In the genomic region with DNA sequence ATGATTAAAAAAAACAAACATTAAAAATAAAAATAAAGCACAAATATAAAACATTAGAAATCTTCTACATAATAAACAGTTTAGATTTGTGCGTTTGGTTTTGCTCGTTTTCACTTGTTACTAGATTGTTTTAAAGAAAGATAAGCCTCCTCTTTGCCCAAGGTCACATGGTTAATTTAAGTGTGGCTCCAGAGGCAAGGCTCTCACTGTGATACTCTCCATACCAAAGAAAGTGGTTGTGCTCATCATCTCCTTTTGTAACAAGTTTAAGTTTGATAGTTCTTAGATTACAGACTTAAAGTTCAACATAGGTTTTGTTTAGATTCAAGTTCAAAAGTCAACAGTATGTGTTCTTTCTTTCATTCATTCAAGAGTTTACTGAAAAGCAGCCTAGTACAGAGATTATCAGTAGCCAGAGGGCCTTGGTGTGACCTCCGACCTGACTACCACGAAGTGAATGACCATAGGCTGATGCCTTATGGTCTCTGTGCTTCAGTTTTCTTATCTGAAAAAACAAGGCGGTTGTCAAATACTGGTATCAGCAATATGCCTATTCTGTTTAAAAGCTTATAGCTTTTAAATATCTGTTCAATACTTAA, we compare ENCODE assay signal across 1 cellular context.
TF ChIP-seq lines count a peak whose summit lies in the region.

No MANE protein-coding gene starts in this region.

TF ChIP-seq in HepG2, 621 proteins besides CTCF, POLR2A, EP300 and RAD21 (continued from another document and continues in another):
- TF ChIP-seq, protein P1, sequence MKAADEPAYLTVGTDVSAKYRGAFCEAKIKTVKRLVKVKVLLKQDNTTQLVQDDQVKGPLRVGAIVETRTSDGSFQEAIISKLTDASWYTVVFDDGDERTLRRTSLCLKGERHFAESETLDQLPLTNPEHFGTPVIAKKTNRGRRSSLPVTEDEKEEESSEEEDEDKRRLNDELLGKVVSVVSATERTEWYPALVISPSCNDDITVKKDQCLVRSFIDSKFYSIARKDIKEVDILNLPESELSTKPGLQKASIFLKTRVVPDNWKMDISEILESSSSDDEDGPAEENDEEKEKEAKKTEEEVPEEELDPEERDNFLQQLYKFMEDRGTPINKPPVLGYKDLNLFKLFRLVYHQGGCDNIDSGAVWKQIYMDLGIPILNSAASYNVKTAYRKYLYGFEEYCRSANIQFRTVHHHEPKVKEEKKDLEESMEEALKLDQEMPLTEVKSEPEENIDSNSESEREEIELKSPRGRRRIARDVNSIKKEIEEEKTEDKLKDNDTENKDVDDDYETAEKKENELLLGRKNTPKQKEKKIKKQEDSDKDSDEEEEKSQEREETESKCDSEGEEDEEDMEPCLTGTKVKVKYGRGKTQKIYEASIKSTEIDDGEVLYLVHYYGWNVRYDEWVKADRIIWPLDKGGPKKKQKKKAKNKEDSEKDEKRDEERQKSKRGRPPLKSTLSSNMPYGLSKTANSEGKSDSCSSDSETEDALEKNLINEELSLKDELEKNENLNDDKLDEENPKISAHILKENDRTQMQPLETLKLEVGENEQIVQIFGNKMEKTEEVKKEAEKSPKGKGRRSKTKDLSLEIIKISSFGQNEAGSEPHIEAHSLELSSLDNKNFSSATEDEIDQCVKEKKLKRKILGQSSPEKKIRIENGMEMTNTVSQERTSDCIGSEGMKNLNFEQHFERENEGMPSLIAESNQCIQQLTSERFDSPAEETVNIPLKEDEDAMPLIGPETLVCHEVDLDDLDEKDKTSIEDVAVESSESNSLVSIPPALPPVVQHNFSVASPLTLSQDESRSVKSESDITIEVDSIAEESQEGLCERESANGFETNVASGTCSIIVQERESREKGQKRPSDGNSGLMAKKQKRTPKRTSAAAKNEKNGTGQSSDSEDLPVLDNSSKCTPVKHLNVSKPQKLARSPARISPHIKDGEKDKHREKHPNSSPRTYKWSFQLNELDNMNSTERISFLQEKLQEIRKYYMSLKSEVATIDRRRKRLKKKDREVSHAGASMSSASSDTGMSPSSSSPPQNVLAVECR (CRISPR knock-in tag; IDR thresholded peaks at IDR 0.05; ENCODE audit: borderline replicate concordance): peak; percentile 17; the same call in 1 of the 2 replicates
- TF ChIP-seq MXD4 (CRISPR knock-in tag; IDR thresholded peaks at IDR 0.05) (0 out of 2 replicates have a peak, but pooled peaks have one; percentile 27), TGIF2 (CRISPR knock-in tag; IDR thresholded peaks at IDR 0.05) (no peak), TRIM24 (CRISPR knock-in tag; IDR thresholded peaks at IDR 0.05) (no peak), KLF15 (CRISPR knock-in tag; IDR thresholded peaks at IDR 0.05; ENCODE audit: borderline replicate concordance) (no peak), SATB2 (CRISPR knock-in tag; IDR thresholded peaks at IDR 0.05) (no peak), ZNF253 (CRISPR knock-in tag; IDR thresholded peaks at IDR 0.05; ENCODE audit: borderline replicate concordance) (no peak), FOXA1 (IDR thresholded peaks at IDR 0.05) (no peak), FOXA1 (CRISPR knock-in tag; IDR thresholded peaks at IDR 0.05) (peak; percentile 37; the same call in 1 of the 2 replicates), NFYC (CRISPR knock-in tag; IDR thresholded peaks at IDR 0.05) (peak; percentile 27; the same call in 1 of the 2 replicates), REPIN1 (CRISPR knock-in tag; IDR thresholded peaks at IDR 0.05; ENCODE audit: borderline replicate concordance, low read depth) (0 out of 2 replicates have a peak, but pooled peaks have one; percentile 47), ZNF83 (CRISPR knock-in tag; IDR thresholded peaks at IDR 0.05; ENCODE audit: borderline replicate concordance) (no peak), NFYB (CRISPR knock-in tag; IDR thresholded peaks at IDR 0.05) (peak; percentile 13; the same call in 1 of the 2 replicates), JDP2 (CRISPR knock-in tag; IDR thresholded peaks at IDR 0.05; ENCODE audit: borderline replicate concordance) (no peak), ISL2 (CRISPR knock-in tag; IDR thresholded peaks at IDR 0.05) (peak; percentile 74), RXRA (CRISPR knock-in tag; IDR thresholded peaks at IDR 0.05) (peak; percentile 65; the same call in 1 of the 2 replicates), NR2F1 (CRISPR knock-in tag; IDR thresholded peaks at IDR 0.05) (peak; percentile 39 to 71; a peak in 2 of 4 replicates), ARNT2 (CRISPR knock-in tag; IDR thresholded peaks at IDR 0.05; ENCODE audit: low read depth) (no peak), NFIC (IDR thresholded peaks at IDR 0.05; ENCODE audit: low read length) (0 out of 2 replicates have a peak, but pooled peaks have one; percentile 47)
- TF ChIP-seq, protein P2, sequence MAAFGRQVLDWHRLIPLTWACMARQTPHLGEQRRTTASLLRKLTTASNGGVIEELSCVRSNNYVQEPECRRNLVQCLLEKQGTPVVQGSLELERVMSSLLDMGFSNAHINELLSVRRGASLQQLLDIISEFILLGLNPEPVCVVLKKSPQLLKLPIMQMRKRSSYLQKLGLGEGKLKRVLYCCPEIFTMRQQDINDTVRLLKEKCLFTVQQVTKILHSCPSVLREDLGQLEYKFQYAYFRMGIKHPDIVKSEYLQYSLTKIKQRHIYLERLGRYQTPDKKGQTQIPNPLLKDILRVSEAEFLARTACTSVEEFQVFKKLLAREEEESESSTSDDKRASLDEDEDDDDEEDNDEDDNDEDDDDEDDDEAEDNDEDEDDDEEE (CRISPR knock-in tag; IDR thresholded peaks at IDR 0.05): no peak
- TF ChIP-seq, protein P3, sequence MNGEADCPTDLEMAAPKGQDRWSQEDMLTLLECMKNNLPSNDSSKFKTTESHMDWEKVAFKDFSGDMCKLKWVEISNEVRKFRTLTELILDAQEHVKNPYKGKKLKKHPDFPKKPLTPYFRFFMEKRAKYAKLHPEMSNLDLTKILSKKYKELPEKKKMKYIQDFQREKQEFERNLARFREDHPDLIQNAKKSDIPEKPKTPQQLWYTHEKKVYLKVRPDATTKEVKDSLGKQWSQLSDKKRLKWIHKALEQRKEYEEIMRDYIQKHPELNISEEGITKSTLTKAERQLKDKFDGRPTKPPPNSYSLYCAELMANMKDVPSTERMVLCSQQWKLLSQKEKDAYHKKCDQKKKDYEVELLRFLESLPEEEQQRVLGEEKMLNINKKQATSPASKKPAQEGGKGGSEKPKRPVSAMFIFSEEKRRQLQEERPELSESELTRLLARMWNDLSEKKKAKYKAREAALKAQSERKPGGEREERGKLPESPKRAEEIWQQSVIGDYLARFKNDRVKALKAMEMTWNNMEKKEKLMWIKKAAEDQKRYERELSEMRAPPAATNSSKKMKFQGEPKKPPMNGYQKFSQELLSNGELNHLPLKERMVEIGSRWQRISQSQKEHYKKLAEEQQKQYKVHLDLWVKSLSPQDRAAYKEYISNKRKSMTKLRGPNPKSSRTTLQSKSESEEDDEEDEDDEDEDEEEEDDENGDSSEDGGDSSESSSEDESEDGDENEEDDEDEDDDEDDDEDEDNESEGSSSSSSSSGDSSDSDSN (CRISPR knock-in tag; IDR thresholded peaks at IDR 0.05): no peak
- TF ChIP-seq, protein P4, sequence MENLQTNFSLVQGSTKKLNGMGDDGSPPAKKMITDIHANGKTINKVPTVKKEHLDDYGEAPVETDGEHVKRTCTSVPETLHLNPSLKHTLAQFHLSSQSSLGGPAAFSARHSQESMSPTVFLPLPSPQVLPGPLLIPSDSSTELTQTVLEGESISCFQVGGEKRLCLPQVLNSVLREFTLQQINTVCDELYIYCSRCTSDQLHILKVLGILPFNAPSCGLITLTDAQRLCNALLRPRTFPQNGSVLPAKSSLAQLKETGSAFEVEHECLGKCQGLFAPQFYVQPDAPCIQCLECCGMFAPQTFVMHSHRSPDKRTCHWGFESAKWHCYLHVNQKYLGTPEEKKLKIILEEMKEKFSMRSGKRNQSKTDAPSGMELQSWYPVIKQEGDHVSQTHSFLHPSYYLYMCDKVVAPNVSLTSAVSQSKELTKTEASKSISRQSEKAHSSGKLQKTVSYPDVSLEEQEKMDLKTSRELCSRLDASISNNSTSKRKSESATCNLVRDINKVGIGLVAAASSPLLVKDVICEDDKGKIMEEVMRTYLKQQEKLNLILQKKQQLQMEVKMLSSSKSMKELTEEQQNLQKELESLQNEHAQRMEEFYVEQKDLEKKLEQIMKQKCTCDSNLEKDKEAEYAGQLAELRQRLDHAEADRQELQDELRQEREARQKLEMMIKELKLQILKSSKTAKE (CRISPR knock-in tag; IDR thresholded peaks at IDR 0.05; ENCODE audit: borderline replicate concordance): 0 out of 2 replicates have a peak, but pooled peaks have one; percentile 43
- TF ChIP-seq, protein P5, sequence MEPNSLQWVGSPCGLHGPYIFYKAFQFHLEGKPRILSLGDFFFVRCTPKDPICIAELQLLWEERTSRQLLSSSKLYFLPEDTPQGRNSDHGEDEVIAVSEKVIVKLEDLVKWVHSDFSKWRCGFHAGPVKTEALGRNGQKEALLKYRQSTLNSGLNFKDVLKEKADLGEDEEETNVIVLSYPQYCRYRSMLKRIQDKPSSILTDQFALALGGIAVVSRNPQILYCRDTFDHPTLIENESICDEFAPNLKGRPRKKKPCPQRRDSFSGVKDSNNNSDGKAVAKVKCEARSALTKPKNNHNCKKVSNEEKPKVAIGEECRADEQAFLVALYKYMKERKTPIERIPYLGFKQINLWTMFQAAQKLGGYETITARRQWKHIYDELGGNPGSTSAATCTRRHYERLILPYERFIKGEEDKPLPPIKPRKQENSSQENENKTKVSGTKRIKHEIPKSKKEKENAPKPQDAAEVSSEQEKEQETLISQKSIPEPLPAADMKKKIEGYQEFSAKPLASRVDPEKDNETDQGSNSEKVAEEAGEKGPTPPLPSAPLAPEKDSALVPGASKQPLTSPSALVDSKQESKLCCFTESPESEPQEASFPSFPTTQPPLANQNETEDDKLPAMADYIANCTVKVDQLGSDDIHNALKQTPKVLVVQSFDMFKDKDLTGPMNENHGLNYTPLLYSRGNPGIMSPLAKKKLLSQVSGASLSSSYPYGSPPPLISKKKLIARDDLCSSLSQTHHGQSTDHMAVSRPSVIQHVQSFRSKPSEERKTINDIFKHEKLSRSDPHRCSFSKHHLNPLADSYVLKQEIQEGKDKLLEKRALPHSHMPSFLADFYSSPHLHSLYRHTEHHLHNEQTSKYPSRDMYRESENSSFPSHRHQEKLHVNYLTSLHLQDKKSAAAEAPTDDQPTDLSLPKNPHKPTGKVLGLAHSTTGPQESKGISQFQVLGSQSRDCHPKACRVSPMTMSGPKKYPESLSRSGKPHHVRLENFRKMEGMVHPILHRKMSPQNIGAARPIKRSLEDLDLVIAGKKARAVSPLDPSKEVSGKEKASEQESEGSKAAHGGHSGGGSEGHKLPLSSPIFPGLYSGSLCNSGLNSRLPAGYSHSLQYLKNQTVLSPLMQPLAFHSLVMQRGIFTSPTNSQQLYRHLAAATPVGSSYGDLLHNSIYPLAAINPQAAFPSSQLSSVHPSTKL (CRISPR knock-in tag; IDR thresholded peaks at IDR 0.05): peak; percentile 78
- TF ChIP-seq, protein P6, sequence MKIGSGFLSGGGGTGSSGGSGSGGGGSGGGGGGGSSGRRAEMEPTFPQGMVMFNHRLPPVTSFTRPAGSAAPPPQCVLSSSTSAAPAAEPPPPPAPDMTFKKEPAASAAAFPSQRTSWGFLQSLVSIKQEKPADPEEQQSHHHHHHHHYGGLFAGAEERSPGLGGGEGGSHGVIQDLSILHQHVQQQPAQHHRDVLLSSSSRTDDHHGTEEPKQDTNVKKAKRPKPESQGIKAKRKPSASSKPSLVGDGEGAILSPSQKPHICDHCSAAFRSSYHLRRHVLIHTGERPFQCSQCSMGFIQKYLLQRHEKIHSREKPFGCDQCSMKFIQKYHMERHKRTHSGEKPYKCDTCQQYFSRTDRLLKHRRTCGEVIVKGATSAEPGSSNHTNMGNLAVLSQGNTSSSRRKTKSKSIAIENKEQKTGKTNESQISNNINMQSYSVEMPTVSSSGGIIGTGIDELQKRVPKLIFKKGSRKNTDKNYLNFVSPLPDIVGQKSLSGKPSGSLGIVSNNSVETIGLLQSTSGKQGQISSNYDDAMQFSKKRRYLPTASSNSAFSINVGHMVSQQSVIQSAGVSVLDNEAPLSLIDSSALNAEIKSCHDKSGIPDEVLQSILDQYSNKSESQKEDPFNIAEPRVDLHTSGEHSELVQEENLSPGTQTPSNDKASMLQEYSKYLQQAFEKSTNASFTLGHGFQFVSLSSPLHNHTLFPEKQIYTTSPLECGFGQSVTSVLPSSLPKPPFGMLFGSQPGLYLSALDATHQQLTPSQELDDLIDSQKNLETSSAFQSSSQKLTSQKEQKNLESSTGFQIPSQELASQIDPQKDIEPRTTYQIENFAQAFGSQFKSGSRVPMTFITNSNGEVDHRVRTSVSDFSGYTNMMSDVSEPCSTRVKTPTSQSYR (CRISPR knock-in tag; IDR thresholded peaks at IDR 0.05; ENCODE audit: borderline replicate concordance): no peak
- TF ChIP-seq, protein P7, sequence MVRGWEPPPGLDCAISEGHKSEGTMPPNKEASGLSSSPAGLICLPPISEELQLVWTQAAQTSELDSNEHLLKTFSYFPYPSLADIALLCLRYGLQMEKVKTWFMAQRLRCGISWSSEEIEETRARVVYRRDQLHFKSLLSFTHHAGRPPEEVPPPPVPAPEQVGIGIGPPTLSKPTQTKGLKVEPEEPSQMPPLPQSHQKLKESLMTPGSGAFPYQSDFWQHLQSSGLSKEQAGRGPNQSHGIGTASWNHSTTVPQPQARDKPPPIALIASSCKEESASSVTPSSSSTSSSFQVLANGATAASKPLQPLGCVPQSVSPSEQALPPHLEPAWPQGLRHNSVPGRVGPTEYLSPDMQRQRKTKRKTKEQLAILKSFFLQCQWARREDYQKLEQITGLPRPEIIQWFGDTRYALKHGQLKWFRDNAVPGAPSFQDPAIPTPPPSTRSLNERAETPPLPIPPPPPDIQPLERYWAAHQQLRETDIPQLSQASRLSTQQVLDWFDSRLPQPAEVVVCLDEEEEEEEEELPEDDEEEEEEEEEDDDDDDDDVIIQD (CRISPR knock-in tag; IDR thresholded peaks at IDR 0.05; ENCODE audit: low read depth): peak; percentile 83
- TF ChIP-seq, protein P8, sequence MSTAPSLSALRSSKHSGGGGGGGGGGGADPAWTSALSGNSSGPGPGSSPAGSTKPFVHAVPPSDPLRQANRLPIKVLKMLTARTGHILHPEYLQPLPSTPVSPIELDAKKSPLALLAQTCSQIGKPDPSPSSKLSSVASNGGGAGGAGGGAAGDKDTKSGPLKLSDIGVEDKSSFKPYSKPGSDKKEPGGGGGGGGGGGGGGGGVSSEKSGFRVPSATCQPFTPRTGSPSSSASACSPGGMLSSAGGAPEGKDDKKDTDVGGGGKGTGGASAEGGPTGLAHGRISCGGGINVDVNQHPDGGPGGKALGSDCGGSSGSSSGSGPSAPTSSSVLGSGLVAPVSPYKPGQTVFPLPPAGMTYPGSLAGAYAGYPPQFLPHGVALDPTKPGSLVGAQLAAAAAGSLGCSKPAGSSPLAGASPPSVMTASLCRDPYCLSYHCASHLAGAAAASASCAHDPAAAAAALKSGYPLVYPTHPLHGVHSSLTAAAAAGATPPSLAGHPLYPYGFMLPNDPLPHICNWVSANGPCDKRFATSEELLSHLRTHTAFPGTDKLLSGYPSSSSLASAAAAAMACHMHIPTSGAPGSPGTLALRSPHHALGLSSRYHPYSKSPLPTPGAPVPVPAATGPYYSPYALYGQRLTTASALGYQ (CRISPR knock-in tag; IDR thresholded peaks at IDR 0.05): peak; percentile 71; the same call in 1 of the 2 replicates
